Comparison of ENCODE assay signal across 1 cellular context in the genomic region with DNA sequence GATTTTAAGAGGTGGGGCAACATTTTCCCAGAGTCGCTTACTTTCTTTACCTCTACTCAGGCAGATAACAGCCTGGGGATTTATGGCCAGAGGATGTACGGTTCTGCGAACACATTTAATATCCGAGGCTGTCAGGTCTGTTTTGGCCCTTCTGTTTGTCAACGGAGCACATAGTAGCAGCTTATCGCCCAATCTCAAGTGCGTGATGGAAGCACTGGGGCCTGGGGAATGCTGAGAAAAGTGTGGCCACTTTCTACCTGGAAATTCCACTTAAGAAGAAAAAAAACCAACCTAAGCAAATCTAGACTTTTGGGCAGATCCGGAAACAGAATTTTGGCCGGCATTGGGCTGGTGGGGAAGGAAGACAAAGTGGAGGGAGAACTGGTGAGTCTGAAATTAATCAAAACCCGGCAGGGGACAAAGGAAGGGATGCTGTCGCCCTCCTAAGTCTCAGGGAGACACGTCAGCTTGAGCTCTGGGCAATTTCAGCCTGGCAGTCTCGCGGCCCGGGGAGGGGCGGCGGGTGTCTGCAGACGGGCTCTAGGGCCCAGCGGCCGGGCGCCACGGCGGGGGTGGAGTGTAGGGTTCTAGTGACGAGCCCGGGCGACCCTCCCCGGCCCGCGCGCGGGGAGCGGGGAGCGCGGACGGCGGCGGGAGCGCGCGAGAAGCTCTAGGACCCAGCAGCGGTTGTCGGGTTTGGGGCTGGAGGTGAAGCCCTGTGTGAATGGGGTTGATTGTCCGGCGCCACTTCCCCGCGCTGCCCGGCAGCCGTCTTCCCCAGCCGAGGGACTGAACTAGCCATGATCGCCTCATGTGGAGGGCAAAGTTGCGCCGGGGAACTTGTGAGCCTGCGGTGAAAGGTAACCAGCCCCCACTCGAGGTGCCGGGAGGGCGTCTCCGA.
TF ChIP-seq lines count a peak whose summit lies in the region.

TSS of gene AMOTL1 (plus strand) at position 656 of the 901 bp plus-strand sequence. CDS start at position 812, 156 bp downstream.

TF ChIP-seq in K562, 482 proteins besides CTCF, POLR2A, EP300 and RAD21 (continued from another document and continues in another):
- TF ChIP-seq, protein P1, sequence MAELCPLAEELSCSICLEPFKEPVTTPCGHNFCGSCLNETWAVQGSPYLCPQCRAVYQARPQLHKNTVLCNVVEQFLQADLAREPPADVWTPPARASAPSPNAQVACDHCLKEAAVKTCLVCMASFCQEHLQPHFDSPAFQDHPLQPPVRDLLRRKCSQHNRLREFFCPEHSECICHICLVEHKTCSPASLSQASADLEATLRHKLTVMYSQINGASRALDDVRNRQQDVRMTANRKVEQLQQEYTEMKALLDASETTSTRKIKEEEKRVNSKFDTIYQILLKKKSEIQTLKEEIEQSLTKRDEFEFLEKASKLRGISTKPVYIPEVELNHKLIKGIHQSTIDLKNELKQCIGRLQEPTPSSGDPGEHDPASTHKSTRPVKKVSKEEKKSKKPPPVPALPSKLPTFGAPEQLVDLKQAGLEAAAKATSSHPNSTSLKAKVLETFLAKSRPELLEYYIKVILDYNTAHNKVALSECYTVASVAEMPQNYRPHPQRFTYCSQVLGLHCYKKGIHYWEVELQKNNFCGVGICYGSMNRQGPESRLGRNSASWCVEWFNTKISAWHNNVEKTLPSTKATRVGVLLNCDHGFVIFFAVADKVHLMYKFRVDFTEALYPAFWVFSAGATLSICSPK (IDR thresholded peaks at IDR 0.05; ENCODE audit: borderline replicate concordance): no peak
- no peak for TF ChIP-seq SFPQ (IDR thresholded peaks at IDR 0.05; ENCODE audit: low read depth, low read length)
- TF ChIP-seq ZNF263 (CRISPR knock-in tag; IDR thresholded peaks at IDR 0.05; ENCODE audit: borderline replicate concordance): no peak
- peak; percentile 29 for TF ChIP-seq TAL1 (IDR thresholded peaks at IDR 0.05)
- no peak for TF ChIP-seq CBX3 (IDR thresholded peaks at IDR 0.05; ENCODE audit: borderline replicate concordance in 1 of 2, low read length in 2 of 2)
- TF ChIP-seq CC2D1A (IDR thresholded peaks at IDR 0.05): peak; percentile 61; the same call in 1 of the 2 replicates
- TF ChIP-seq ZC3H11A (IDR thresholded peaks at IDR 0.05; ENCODE audit: low read depth, low read length): no peak
- TF ChIP-seq SIX5 (IDR thresholded peaks at IDR 0.05; ENCODE audit: borderline replicate concordance in 1 of 2, insufficient read depth in 1 of 2, low read depth in 1 of 2, low read length in 2 of 2): no peak
- no peak for TF ChIP-seq SIN3B (IDR thresholded peaks at IDR 0.05; ENCODE audit: low read depth)
- no peak for TF ChIP-seq IRF2 (CRISPR knock-in tag; IDR thresholded peaks at IDR 0.05)
- 0 out of 2 replicates have a peak, but pooled peaks have one; percentile 8 for TF ChIP-seq SMC3 (conservative IDR thresholded peaks at IDR 0.05; ENCODE audit: insufficient read depth, low read depth, low read length)
- no peak for TF ChIP-seq CHAMP1 (IDR thresholded peaks at IDR 0.05)
- TF ChIP-seq SETDB1 (IDR thresholded peaks at IDR 0.05; ENCODE audit: low read length): no peak
- TF ChIP-seq ZNF592 (IDR thresholded peaks at IDR 0.05): 0 out of 2 replicates have a peak, but pooled peaks have one; percentile 21
- TF ChIP-seq, protein P2, sequence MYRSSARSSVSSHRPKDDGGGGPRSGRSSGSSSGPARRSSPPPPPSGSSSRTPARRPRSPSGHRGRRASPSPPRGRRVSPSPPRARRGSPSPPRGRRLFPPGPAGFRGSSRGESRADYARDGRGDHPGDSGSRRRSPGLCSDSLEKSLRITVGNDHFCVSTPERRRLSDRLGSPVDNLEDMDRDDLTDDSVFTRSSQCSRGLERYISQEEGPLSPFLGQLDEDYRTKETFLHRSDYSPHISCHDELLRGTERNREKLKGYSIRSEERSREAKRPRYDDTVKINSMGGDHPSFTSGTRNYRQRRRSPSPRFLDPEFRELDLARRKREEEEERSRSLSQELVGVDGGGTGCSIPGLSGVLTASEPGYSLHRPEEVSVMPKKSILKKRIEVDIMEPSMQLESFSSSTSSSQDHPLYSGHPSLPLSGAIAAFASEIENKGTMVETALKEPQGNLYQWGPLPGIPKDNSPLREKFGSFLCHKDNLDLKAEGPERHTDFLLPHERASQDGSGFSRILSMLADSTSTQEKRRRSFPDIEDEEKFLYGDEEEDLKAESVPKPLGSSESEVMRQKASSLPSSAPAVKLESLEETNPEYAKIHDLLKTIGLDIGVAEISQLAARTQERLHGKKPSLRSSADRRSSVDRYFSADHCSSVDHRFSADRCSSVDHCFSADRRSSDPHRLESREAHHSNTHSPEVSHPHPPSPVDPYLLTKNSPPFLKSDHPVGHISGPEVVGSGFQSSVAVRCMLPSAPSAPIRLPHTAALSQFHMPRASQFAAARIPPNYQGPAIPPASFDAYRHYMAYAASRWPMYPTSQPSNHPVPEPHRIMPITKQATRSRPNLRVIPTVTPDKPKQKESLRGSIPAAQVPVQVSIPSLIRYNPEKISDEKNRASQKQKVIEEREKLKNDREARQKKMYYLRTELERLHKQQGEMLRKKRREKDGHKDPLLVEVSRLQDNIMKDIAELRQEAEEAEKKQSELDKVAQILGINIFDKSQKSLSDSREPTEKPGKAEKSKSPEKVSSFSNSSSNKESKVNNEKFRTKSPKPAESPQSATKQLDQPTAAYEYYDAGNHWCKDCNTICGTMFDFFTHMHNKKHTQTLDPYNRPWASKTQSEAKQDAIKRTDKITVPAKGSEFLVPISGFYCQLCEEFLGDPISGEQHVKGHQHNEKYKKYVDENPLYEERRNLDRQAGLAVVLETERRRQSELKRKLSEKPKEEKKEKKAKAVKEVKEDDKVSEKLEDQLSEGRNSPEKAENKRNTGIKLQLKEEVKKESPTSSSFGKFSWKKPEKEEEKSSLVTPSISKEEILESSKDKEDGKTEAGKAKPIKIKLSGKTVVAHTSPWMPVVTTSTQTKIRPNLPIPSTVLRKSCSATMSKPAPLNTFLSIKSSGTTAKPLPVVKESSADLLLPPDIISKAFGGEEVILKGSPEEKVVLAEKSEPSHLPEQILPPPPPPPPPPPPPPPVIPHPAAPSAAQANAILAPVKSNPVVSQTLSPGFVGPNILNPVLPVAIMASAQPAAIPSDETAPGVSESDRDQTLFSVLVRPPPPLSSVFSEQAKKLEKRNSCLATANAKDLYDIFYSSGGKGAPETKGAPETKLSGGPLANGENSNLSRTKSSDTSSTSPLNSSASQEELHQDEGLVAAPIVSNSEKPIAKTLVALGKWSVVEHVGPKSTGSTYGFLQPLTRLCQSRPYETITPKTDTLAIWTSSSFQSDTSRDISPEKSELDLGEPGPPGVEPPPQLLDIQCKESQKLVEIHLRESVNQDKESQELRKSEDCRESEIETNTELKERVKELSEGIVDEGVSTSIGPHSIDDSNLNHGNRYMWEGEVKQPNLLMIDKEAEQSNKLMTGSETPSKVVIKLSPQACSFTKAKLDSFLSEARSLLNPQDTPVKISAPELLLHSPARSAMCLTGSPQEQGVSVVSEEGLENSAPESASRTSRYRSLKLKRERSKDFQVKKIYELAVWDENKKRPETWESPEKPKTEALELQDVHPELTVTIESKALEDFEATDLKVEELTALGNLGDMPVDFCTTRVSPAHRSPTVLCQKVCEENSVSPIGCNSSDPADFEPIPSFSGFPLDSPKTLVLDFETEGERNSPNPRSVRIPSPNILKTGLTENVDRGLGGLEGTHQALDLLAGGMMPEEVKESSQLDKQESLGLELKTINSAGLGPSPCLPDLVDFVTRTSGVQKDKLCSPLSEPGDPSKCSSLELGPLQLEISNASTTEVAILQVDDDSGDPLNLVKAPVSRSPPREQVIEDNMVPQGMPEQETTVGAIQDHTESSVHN (IDR thresholded peaks at IDR 0.05; ENCODE audit: borderline replicate concordance in 1 of 2, low read depth in 1 of 2): peak in 1 of 2 experiments; percentile 61; a peak in 2 of 4 replicates
- TF ChIP-seq ZNF217 (CRISPR knock-in tag; IDR thresholded peaks at IDR 0.05): no peak
- TF ChIP-seq JUN (IDR thresholded peaks at IDR 0.05; ENCODE audit: borderline replicate concordance, low read depth, low read length): 0 out of 2 replicates have a peak, but pooled peaks have one; percentile 12
- no peak for TF ChIP-seq JUN (CRISPR knock-in tag; IDR thresholded peaks at IDR 0.05; ENCODE audit: borderline replicate concordance)
- TF ChIP-seq, protein P3, sequence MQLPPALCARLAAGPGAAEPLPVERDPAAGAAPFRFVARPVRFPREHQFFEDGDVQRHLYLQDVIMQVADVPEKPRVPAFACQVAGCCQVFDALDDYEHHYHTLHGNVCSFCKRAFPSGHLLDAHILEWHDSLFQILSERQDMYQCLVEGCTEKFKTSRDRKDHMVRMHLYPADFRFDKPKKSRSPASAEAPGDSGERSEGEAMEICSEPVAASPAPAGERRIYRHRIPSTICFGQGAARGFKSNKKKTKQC (CRISPR knock-in tag; IDR thresholded peaks at IDR 0.05): peak; percentile 56; the same call in 1 of the 2 replicates
- no peak for TF ChIP-seq POU5F1 (IDR thresholded peaks at IDR 0.05; ENCODE audit: borderline replicate concordance, low read depth, low read length, partially characterized antibody)
- TF ChIP-seq ELF1 (tag; IDR thresholded peaks at IDR 0.05): peak; percentile 58; the same call in 1 of the 2 replicates
- no peak for TF ChIP-seq PREB (CRISPR knock-in tag; IDR thresholded peaks at IDR 0.05)
